In the genomic region with DNA sequence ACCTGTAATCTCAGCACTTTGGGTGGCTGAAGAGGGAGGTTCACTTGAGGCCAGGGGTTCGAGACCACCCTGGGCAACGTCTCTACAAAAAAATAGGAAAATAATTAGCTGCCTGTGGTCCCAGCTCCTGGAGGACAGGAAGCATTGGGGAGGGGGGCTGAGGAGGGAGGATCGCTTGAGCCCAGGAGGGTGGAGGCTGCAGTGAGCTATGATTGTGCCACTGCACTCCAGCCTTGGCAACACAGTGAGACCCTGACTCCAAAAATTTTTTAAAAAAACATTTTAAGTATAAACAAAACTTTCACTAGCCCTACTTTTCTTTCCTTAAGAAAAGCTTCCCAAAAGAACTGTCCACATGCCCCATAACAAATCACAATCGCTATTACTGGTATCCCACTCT, we compare ENCODE assay signal across 1 cellular context.
TF ChIP-seq lines count a peak whose summit lies in the region.

No MANE protein-coding gene starts in this region.

TF ChIP-seq in H1, 55 proteins besides CTCF, POLR2A, EP300 and RAD21:
- TF ChIP-seq, protein P1, sequence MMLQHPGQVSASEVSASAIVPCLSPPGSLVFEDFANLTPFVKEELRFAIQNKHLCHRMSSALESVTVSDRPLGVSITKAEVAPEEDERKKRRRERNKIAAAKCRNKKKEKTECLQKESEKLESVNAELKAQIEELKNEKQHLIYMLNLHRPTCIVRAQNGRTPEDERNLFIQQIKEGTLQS (IDR thresholded peaks at IDR 0.05; ENCODE audit: insufficient read depth, low read depth, low read length): no peak
- TF ChIP-seq GTF2F1 (IDR thresholded peaks at IDR 0.05; ENCODE audit: borderline replicate concordance, low read depth, low read length) (no peak), POU5F1 (IDR thresholded peaks at IDR 0.05; ENCODE audit: low read depth, low read length) (no peak), SIN3A (conservative IDR thresholded peaks at IDR 0.05 in 1 of 2, IDR thresholded peaks at IDR 0.05 in 1 of 2; ENCODE audit: low read depth in 1 of 2, low read length in 2 of 2) (no peak), TCF12 (IDR thresholded peaks at IDR 0.05; ENCODE audit: low read depth, low read length) (no peak), CBX5 (IDR thresholded peaks at IDR 0.05; ENCODE audit: low read depth, low read length) (no peak), BCL11A (IDR thresholded peaks at IDR 0.05; ENCODE audit: low read depth in 2 of 2, low read length in 2 of 2) (no peak), YY1 (IDR thresholded peaks at IDR 0.05; ENCODE audit: low read depth, low read length) (no peak), SIX5 (IDR thresholded peaks at IDR 0.05; ENCODE audit: low read depth, low read length) (no peak), NANOG (IDR thresholded peaks at IDR 0.05; ENCODE audit: insufficient read depth, low read depth, low read length, poor library complexity, severe bottlenecking) (no peak)
- TF ChIP-seq, protein P2, sequence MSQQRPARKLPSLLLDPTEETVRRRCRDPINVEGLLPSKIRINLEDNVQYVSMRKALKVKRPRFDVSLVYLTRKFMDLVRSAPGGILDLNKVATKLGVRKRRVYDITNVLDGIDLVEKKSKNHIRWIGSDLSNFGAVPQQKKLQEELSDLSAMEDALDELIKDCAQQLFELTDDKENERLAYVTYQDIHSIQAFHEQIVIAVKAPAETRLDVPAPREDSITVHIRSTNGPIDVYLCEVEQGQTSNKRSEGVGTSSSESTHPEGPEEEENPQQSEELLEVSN (IDR thresholded peaks at IDR 0.05): no peak
- TF ChIP-seq, protein P3, sequence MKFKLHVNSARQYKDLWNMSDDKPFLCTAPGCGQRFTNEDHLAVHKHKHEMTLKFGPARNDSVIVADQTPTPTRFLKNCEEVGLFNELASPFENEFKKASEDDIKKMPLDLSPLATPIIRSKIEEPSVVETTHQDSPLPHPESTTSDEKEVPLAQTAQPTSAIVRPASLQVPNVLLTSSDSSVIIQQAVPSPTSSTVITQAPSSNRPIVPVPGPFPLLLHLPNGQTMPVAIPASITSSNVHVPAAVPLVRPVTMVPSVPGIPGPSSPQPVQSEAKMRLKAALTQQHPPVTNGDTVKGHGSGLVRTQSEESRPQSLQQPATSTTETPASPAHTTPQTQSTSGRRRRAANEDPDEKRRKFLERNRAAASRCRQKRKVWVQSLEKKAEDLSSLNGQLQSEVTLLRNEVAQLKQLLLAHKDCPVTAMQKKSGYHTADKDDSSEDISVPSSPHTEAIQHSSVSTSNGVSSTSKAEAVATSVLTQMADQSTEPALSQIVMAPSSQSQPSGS (IDR thresholded peaks at IDR 0.05; ENCODE audit: low read length): no peak
